16 cellular contexts compared by ENCODE assay signal in genomic region chr14:52874389-52874788, GRCh38.
DNase-seq lines count a peak whose midpoint lies in the region; ATAC-seq and TF ChIP-seq lines count a peak whose summit lies in the region.
"Had no signal": no experiment of that assay in that cellular context is flagged by ENCODE, and none has a peak within 500 bp of the region (broad histone marks: within the 10 kb centered on the region; RNA-seq: fewer than 3 reads in every experiment).

No MANE protein-coding gene starts in this region.

- H3K9ac ChIP-seq in SK-N-MC (ENCODE audit: insufficient read length), result peak overlapping the region; percentile 70
- peak overlapping the region; percentile 26 for H3K9ac ChIP-seq in smooth muscle cell (ENCODE audit: low read depth)

- no peak overlapping the region for H3K4me3 ChIP-seq in GM23338
- peak overlapping the region; percentile 68 for H3K4me3 ChIP-seq in SK-N-MC
- H3K4me3 ChIP-seq in smooth muscle cell, result no peak overlapping the region

- H3K36me3 ChIP-seq in GM23338 (ENCODE audit: insufficient read depth) (peaks cover 13% of the 10 kb centered on the region; the same call in 1 of the 2 replicates), SK-N-MC (ENCODE audit: insufficient read depth, low read length) (peaks cover 24% of the 10 kb centered on the region), smooth muscle cell (ENCODE audit: low read depth) (peaks cover 32% of the 10 kb centered on the region)

- H3K79me2 ChIP-seq in GM23338 (replicated peaks; ENCODE audit: insufficient read depth) (no peaks in the 10 kb centered on the region), smooth muscle cell (ENCODE audit: low read depth) (peaks cover 69% of the 10 kb centered on the region)

- peaks cover 63% of the 10 kb centered on the region for H3K4me1 Mint-ChIP-seq in GM23338
- H3K4me1 Mint-ChIP-seq: T-cell had no signal

- H3F3A ChIP-seq in GM23338 (replicated peaks; ENCODE audit: low read depth) (no peaks in the 10 kb centered on the region), smooth muscle cell (ENCODE audit: low read depth) (peaks cover 55% of the 10 kb centered on the region)

- peak overlapping the region; percentile 78; the same call in 1 of the 2 replicates for H3K27ac ChIP-seq in GM23338 (ENCODE audit: low read depth)
- peak overlapping the region; percentile 98 for H3K27ac ChIP-seq in SK-N-MC
- peak overlapping the region; percentile 56 for H3K27ac ChIP-seq in epithelial cell of prostate
- H3K27ac ChIP-seq in smooth muscle cell (ENCODE audit: low read depth), result peak overlapping the region; percentile 85
- H3K27ac ChIP-seq: C4-2B had no signal

- in situ Hi-C loops in GM13976 (cut with MboI; ENCODE audit: low sequenced_read_pairs, unreplicated experiment), result no loop called here

- peaks cover 3% of the 10 kb centered on the region for H3K27me3 Mint-ChIP-seq in GM23338 (ENCODE audit: insufficient read depth, low read depth, poor library complexity)

- TF ChIP-seq CTCF in GM23338 (conservative IDR thresholded peaks at IDR 0.05; ENCODE audit: low read depth in 2 of 2) (no peak), smooth muscle cell (IDR thresholded peaks at IDR 0.05; ENCODE audit: borderline replicate concordance, insufficient read depth, poor library complexity, severe bottlenecking) (no peak), GM13976 (IDR thresholded peaks at IDR 0.05; ENCODE audit: borderline replicate concordance, control extremely low read depth, extremely low read depth, insufficient read depth, missing control alignments) (no peak)

- no peaks in the 10 kb centered on the region for H3K27me3 ChIP-seq in GM23338 (ENCODE audit: insufficient read depth)
- H3K27me3 ChIP-seq in smooth muscle cell (ENCODE audit: low read depth), result no peaks in the 10 kb centered on the region

- H2AFZ ChIP-seq in GM23338 (no peak overlapping the region), smooth muscle cell (ENCODE audit: low read depth) (no peak overlapping the region)

- DNase-seq in GM23338 (ENCODE audit: low spot score) (no peak), SK-N-MC (ENCODE audit: low read depth, low spot score) (peak; percentile 51), epithelial cell of prostate (ENCODE audit: low read depth, low spot score) (no peak), smooth muscle cell (lab: John Stamatoyannopoulos, UW; ENCODE audit: unreplicated experiment) (no peak), SW 1271 (lab: John Stamatoyannopoulos, UW) (no peak), activated gamma-delta T cell (lab: John Stamatoyannopoulos, UW) (no peak), GM13976 (ENCODE audit: low spot score) (no peak), KG1 (lab: John Stamatoyannopoulos, UW) (no peak)
- DNase-seq: AML-193, DMS79, NCI-H1105 treated with DMSO at 0.1 percent for 48 hours, NCI-H1694 treated with DMSO at 0.1 percent for 48 hours, NCI-H510A, NCI-H82, T-cell had no signal

- H3K4me2 ChIP-seq in GM23338 (peak overlapping the region; percentile 64), smooth muscle cell (peak overlapping the region; percentile 46)

- H3K36me3 Mint-ChIP-seq in GM23338 (ENCODE audit: low read depth), result peaks cover 57% of the 10 kb centered on the region
- H3K36me3 Mint-ChIP-seq: T-cell had no signal

- 20% methylated on average over 1 of the region's 1 CpG for WGBS in smooth muscle cell (ENCODE audit: low lambda C conversion rate)

- H3K9me3 ChIP-seq in SK-N-MC (ENCODE audit: low read depth, low read length) (no peaks in the 10 kb centered on the region), smooth muscle cell (replicated peaks; ENCODE audit: low read depth) (no peaks in the 10 kb centered on the region)

- ATAC-seq in GM23338, result no peak
- ATAC-seq: T-cell had no signal

- no peaks in the 10 kb centered on the region for H3K9me2 ChIP-seq in GM23338 (ENCODE audit: insufficient read depth)

- peaks cover 63% of the 10 kb centered on the region for H3K4me1 ChIP-seq in GM23338 (ENCODE audit: insufficient read depth)
- peaks cover 29% of the 10 kb centered on the region for H3K4me1 ChIP-seq in smooth muscle cell (ENCODE audit: low read depth)

- H3K9me3 Mint-ChIP-seq in GM23338, result no peaks in the 10 kb centered on the region
- H3K9me3 Mint-ChIP-seq: T-cell had no signal

- H4K20me1 ChIP-seq in GM23338 (replicated peaks; ENCODE audit: insufficient read depth), result no peaks in the 10 kb centered on the region
- H4K20me1 ChIP-seq in smooth muscle cell (ENCODE audit: low read depth), result no peaks in the 10 kb centered on the region

- H3K4me3 Mint-ChIP-seq in GM23338, result no peak overlapping the region
- H3K4me3 Mint-ChIP-seq: T-cell had no signal

- H3K27ac Mint-ChIP-seq in GM23338, result peak overlapping the region; percentile 63
- H3K27ac Mint-ChIP-seq: T-cell had no signal

TF ChIP-seq in GM23338, 12 proteins besides CTCF, POLR2A, EP300 and RAD21:
- TF ChIP-seq ZNF114 (CRISPR knock-in tag; IDR thresholded peaks at IDR 0.05), result no peak
- TF ChIP-seq ETS1 (IDR thresholded peaks at IDR 0.05), result no peak
